3 cellular contexts compared by ENCODE assay signal in genomic region chr22:35491061-35491907, GRCh38. TPM values are rescaled to one million over a fixed set of nuclear protein-coding genes. Genes with fewer than 3 reads are reported as not detected.
"Had no signal": no experiment of that assay in that cellular context is flagged by ENCODE, and none has a peak within 500 bp of the region (broad histone marks: within the 10 kb centered on the region; RNA-seq: fewer than 3 reads in every experiment).

No MANE protein-coding gene starts in this region.

RNA-seq across cellular contexts. Expression of gene RASD2, which starts 49.3 kb away (rescaled TPM):
- total RNA-seq: fibroblast of villous mesenchyme, osteocyte had no signal
- polyA plus RNA-seq: immature natural killer cell had no signal
